Comparison of ENCODE assay signal across 22 cellular contexts in genomic region chr12:120970310-120970709, GRCh38. TPM values are rescaled to one million over a fixed set of nuclear protein-coding genes. Genes with fewer than 3 reads are reported as not detected.
"Had no signal": no experiment of that assay in that cellular context is flagged by ENCODE, and none has a peak within 500 bp of the region (broad histone marks: within the 10 kb centered on the region; RNA-seq: fewer than 3 reads in every experiment).

No MANE protein-coding gene starts in this region.

- H3K4me3 Mint-ChIP-seq: nephron had no signal

- H3K36me3 ChIP-seq: colonic mucosa, neutrophil, right atrium auricular region, tibial artery, upper lobe of right lung had no signal

- H3K4me1 ChIP-seq: colonic mucosa, right atrium auricular region, tibial artery, upper lobe of right lung had no signal

- H3K4me2 ChIP-seq: hepatocyte had no signal

- H3K36me3 Mint-ChIP-seq: naive B cell had no signal

- H2AFZ ChIP-seq: hepatocyte had no signal

- H3K9me3 ChIP-seq: colonic mucosa, neutrophil, right atrium auricular region, tibial artery, upper lobe of right lung had no signal

- H3K4me3 ChIP-seq: colonic mucosa, hepatocyte, right atrium auricular region, tibial artery, upper lobe of right lung had no signal

- DNase-seq: cerebellar nuclear complex; colonic mucosa; dermis blood vessel endothelial cell; foreskin melanocyte; head of caudate nucleus; kidney; left colon; left ventricle myocardium superior; mesendoderm; naive B cell; small intestine; stimulated activated CD4-positive, alpha-beta T cell treated with anti-CD3 and anti-CD28 coated beads, Interleukin-12 subunit alpha, Interleukin-12 subunit beta, amount 100 ng/mL, for 4 hours; stimulated activated naive CD4-positive, alpha-beta T cell treated with Interleukin-2 at 50 U/mL for 16 hours; tibial artery; upper lobe of right lung had no signal

- H3K4me1 Mint-ChIP-seq: nephron had no signal

- H3K27me3 ChIP-seq: colonic mucosa, hepatocyte, neutrophil, right atrium auricular region, upper lobe of right lung had no signal

- H3K27ac ChIP-seq: colonic mucosa, hepatocyte, neutrophil, right atrium auricular region, tibial artery, upper lobe of right lung had no signal

- H3K9me3 Mint-ChIP-seq: naive B cell, nephron had no signal

- H3K79me2 ChIP-seq: hepatocyte had no signal

RNA-seq across cellular contexts. Expression of gene HNF1A, which starts 8.0 kb away (rescaled TPM):
- total RNA-seq: dermis blood vessel endothelial cell, left ventricle myocardium superior, lung microvascular endothelial cell, osteoblast, right atrium auricular region, temporal lobe, upper lobe of right lung had no signal
